8 cellular contexts compared by ENCODE assay signal in the genomic region with DNA sequence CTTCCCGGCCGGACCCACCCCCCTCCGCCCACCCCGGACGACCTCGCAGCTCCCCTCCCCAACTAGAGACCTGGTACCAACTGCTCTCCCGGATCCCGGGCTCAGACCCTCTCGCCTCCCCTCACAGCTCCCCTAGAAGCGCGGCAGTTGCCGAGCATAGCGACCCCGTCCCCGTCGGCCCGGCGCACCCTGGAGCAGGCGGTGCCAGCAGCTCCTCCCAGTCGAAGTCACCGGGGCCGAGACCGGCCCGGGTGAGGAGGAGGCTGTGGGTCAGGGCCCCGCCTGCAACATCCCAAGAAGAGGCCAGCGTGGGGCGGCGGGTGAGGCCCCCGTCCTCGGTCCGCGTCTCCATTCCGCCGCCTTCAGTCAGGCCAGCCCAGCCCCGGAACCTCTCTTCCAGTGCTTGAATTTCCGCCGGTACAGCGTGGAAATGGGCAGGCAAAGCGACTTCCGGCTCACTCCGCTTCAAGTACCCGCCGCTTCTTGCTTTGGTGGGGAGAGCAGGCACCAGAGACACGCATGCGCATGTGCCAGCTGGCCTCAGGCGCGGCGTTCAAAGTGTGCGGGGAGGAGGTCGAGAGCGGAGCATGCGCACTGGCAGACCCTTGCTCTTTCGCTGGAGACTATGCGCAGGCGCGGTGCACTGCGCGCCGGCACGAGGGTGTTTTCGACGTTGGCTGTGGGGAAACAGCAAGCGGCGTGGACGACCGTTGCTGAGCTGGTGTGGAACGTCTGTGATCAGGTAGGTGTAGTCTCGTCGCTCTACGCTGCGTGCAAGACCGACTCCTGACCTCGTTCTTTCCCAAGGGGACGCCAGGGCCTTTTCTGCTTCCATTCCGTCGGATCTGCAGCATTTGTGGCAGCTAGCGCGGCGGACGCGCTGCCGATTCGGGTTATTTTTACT. TPM values are rescaled to one million over a fixed set of nuclear protein-coding genes. Genes with fewer than 3 reads are reported as not detected.
DNase-seq lines count a peak whose midpoint lies in the region; ATAC-seq, FAIRE-seq and TF ChIP-seq lines count a peak whose summit lies in the region.

A gene with protein sequence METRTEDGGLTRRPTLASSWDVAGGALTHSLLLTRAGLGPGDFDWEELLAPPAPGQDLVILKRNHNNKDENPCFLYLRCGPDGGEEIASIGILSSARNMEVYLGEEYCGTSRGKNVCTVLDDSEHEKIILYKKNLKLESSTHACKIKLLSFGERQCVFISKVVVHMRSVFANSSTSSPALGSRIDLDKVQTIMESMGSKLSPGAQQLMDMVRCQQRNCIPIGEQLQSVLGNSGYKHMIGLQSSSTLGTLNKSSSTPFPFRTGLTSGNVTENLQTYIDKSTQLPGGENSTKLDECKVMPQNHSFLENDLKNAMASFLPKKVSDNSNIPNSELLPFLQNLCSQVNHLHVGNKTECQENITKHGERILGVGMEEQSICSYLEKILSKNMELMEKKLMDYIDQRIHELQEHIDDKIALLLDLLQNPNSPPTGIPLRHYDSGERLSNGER (minus strand): TSS at position 401 of the 904 bp plus-strand sequence. CDS start 49 bp downstream, at position 352.

- peak; percentile 97 for ATAC-seq in GM21526 (IDR thresholded peaks at IDR 0.05; ENCODE audit: low FRiP score, unreplicated experiment)

- peak within 1 kb of the TSS; percentile 99 for H3K4me2 ChIP-seq in OCI-LY7 (ENCODE audit: low read length)

- DNase-seq in D721Med (ENCODE audit: insufficient read length, low spot score) = peak; percentile 44
- DNase-seq in HuH-7.5 (ENCODE audit: low spot score) = peak; percentile 83
- peak; percentile 95 for DNase-seq in OCI-LY7 (ENCODE audit: low spot score)
- DNase-seq in activated T-cell treated with anti-CD3 and anti-CD28 coated beads for 24 hours (ENCODE audit: low read depth) = peak; percentile 97
- peak; percentile 99 for DNase-seq in epithelial cell of esophagus (ENCODE audit: low read depth)
- peak; percentile 84 to 95 for DNase-seq in stimulated activated CD8-positive, alpha-beta memory T cell treated with anti-CD3 and anti-CD28 coated beads, Interleukin-4, amount 100 ng/mL, for 1 hour (ENCODE audit: low read depth in 2 of 2, low spot score in 1 of 2)

- no peak for FAIRE-seq in D721Med (lab: Jason Lieb, UNC)

- POLR2A ChIA-PET in OCI-LY7 (lab: Charles Lee) = interaction anchor here (0.6 to 1.7 kb wide), 5 partner anchors 27 to 830 kb away, joined by 3 to 7 read pairs (median 5); partner anchors contain the start of gene PSTK

- H3K4me1 ChIP-seq in OCI-LY7 (ENCODE audit: insufficient read depth, low read length, poor library complexity, severe bottlenecking) = peaks cover 11% of the 10 kb centered on the region
- peaks cover 14% of the 10 kb centered on the region for H3K4me1 ChIP-seq in mononuclear cell (ENCODE audit: insufficient read depth, low read length)

- H3K27me3 ChIP-seq in mononuclear cell (ENCODE audit: insufficient read depth, low read length) = peaks cover 3% of the 10 kb centered on the region

- H2AFZ ChIP-seq in OCI-LY7 (ENCODE audit: low read length) = peak within 1 kb of the TSS; percentile 87

- H3K9me3 ChIP-seq in OCI-LY7 (ENCODE audit: low read length) (no peaks in the 10 kb centered on the region), mononuclear cell (ENCODE audit: low read depth, low read length) (no peaks in the 10 kb centered on the region)

- peaks cover 3% of the 10 kb centered on the region; the same call in 1 of the 2 replicates for H3K9me2 ChIP-seq in OCI-LY7 (ENCODE audit: insufficient read depth, low read length)

- CTCF ChIA-PET in OCI-LY7 (lab: Charles Lee; ENCODE audit: unreplicated experiment) = no interaction called here

- H4K20me1 ChIP-seq in OCI-LY7 (ENCODE audit: insufficient read depth, low read length) = no peaks in the 10 kb centered on the region

- H3K79me2 ChIP-seq in OCI-LY7 (ENCODE audit: insufficient read depth, low read depth, low read length) = no peaks in the 10 kb centered on the region

- peak within 1 kb of the TSS; percentile 90 for H3K4me3 ChIP-seq in OCI-LY7 (ENCODE audit: low read depth, low read length, poor library complexity, severe bottlenecking)
- peak within 1 kb of the TSS; percentile 73 for H3K4me3 ChIP-seq in epithelial cell of esophagus (ENCODE audit: low read length)
- peak within 1 kb of the TSS; percentile 63 for H3K4me3 ChIP-seq in mononuclear cell (ENCODE audit: low read length)

- peak within 1 kb of the TSS; percentile 48 for H3K27ac ChIP-seq in OCI-LY7 (ENCODE audit: low read depth, low read length, poor library complexity, severe bottlenecking)

- TF ChIP-seq CTCF in D721Med (IDR thresholded peaks at IDR 0.05; ENCODE audit: insufficient read depth, missing control alignments) (no peak), OCI-LY7 (conservative IDR thresholded peaks at IDR 0.05; ENCODE audit: low read length) (no peak), epithelial cell of esophagus (IDR thresholded peaks at IDR 0.05; ENCODE audit: insufficient read depth, low read depth, low read length, missing control alignments) (no peak)

- no TSS peak for BruUV-seq in OCI-LY7 (replicated peaks; lab: Mats Ljungman, UMichigan)

- peaks cover 13% of the 10 kb centered on the region for H3K36me3 ChIP-seq in OCI-LY7 (ENCODE audit: insufficient read depth, low read length)

- intact Hi-C loops in OCI-LY7 (cut with micrococcal nuclease; ENCODE audit: unreplicated experiment) = loop anchor here (1.0 to 2.0 kb wide), 3 partner anchors 26 to 75 kb away; partner anchors contain the start of genes ACADSB, FAM24B, IKZF5 and PSTK

RNA-seq across cellular contexts. Expression of the gene that starts here (rescaled TPM):
- 5.5 and 8.0 TPM in 2 replicates for total RNA-seq in OCI-LY7 (2014; rRNA removed; shearing (Covaris generic))
- 9.4 and 11.9 TPM in 2 replicates for total RNA-seq in OCI-LY7 (2022)
- total RNA-seq in mononuclear cell = 2.1 TPM

Comparison
In these comparisons a context has a peak if more than half of its experiments do, and no peak if none do; other contexts are left out.
1. Peak in every context shown above with its lines: DNase-seq, ATAC-seq, H3K4me3 ChIP-seq and H3K27ac ChIP-seq.
2. DNase-seq: peak in every context shown above with its lines; median percentile 99 in epithelial cell of esophagus; 97 in activated T-cell treated with anti-CD3 and anti-CD28 coated beads for 24 hours; 95 in OCI-LY7; 90 in stimulated activated CD8-positive, alpha-beta memory T cell treated with anti-CD3 and anti-CD28 coated beads, Interleukin-4, amount 100 ng/mL, for 1 hour; 83 in HuH-7.5; 44 in D721Med.